Comparison of ENCODE assay signal across 20 cellular contexts in the genomic region with DNA sequence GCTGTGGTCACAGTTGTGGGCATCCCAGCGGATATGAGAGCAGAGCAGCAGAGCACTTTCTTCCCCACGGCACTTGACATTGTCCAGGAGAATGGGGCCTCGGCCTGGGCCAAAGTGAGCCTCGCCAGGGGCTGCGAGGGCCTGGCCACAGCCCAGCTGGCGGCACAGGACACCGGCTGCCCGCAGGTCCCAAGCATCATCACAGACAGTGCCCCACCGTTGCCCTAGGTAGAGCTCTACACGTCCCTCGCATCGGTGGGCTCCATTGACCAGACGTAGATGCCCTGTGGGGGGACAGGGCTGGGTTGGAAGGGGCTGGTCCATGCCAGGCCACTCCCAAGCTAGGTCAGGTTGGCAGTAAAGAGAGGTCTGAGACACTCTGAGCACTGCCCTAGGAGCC. TPM values are rescaled to one million over a fixed set of nuclear protein-coding genes. Genes with fewer than 3 reads are reported as not detected.
"Had no signal": no experiment of that assay in that cellular context is flagged by ENCODE, and none has a peak within 500 bp of the region (broad histone marks: within the 10 kb centered on the region; RNA-seq: fewer than 3 reads in every experiment).

No MANE protein-coding gene starts in this region.

- H3K4me3 ChIP-seq: body of pancreas, coronary artery, esophagus squamous epithelium, ovary, spleen, tibial artery, vagina had no signal

- H3K27ac ChIP-seq: body of pancreas, coronary artery, ovary had no signal

- H3K9me3 ChIP-seq: body of pancreas, esophagus squamous epithelium, ovary, spleen, tibial artery, vagina had no signal

- DNase-seq: activated CD4-positive, CD25-positive, alpha-beta regulatory T cell treated with anti-CD3 and anti-CD28 coated beads, Interleukin-2, amount 50 U/mL, for 72 hours; activated CD8-positive, alpha-beta T cell treated with anti-CD3 and anti-CD28 coated beads for 36 hours; activated gamma-delta T cell; activated T-cell treated with anti-CD3 and anti-CD28 coated beads, Interleukin-2, amount 50 U/mL, for 48 hours; amniotic stem cell; body of pancreas; effector CD4-positive, alpha-beta T cell; esophagus squamous epithelium; foreskin fibroblast; glutamatergic neuron; left ventricle myocardium superior; nephron progenitor cell; ovary; spleen; SW 1271; T-helper 9 cell; tibial artery had no signal

- H3K27me3 ChIP-seq: body of pancreas, esophagus squamous epithelium, ovary, spleen, tibial artery, vagina had no signal

- ATAC-seq: activated CD8-positive, alpha-beta T cell treated with anti-CD3 and anti-CD28 coated beads for 36 hours; body of pancreas; left ventricle myocardium superior; sciatic nerve had no signal

- H3K36me3 ChIP-seq: esophagus squamous epithelium, ovary, spleen, tibial artery, vagina had no signal

RNA-seq across cellular contexts. Expression of a gene that starts 19.4 kb away (rescaled TPM):
- total RNA-seq: vagina had no signal

RNA-seq across cellular contexts. Expression of a gene that starts 34.7 kb away (rescaled TPM):
- total RNA-seq: left ventricle myocardium superior had no signal
